ENCODE assay signal across 21 cellular contexts in the genomic region with DNA sequence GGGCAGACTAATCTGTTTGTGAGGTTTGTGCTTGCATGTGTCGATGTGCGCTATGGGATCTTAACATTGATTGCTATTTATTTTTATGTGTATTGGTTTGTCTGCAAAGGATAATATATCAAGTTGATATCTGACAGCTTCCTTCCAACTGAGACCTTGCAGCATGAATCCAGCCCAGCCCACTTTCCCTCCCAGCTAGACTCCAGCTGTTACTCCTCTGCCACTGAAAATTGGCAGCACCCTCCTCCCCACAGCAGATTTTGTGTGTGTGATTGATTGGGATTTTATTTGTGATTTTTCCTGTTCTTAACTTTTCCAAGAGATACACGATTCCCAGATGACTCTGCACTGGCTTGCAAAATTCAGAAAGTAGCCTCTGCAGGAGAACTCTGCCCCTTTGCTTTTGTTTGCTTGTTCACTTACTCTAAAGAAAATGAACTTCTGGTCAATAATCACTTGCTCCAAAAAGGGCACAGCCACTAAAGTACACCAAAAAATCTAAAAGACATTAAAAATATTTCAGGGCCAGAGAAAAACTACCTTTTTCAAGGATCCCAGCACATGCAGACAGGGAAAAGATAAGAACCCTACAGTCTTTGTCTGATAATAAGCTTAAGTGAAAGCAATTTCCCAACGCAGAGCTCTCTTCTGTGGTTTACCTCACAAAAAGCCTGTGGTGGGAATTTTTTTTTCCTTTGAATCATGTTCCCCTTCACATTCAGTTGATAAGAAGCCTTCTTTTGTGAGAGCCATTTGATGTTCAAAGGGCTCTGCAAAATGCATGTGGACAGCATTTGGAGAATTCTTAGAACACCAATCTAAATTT.
"Had no signal": no experiment of that assay in that cellular context is flagged by ENCODE, and none has a peak within 500 bp of the region (broad histone marks: within the 10 kb centered on the region; RNA-seq: fewer than 3 reads in every experiment).

No MANE protein-coding gene starts in this region.

- H3K27ac Mint-ChIP-seq: activated B cell treated with CpG ODN at 0.5 μM for 24 hours; activated CD8-positive, alpha-beta T cell treated with anti-CD3 and anti-CD28 coated beads for 36 hours; activated naive CD4-positive, alpha-beta T cell treated with anti-CD3 and anti-CD28 coated beads, Interleukin-2, amount 50 U/mL, for 24 hours; brain; nephron progenitor cell had no signal

- H3K4me3 Mint-ChIP-seq: activated B cell treated with CpG ODN at 0.5 μM for 24 hours; activated CD8-positive, alpha-beta T cell treated with anti-CD3 and anti-CD28 coated beads for 36 hours; activated naive CD4-positive, alpha-beta T cell treated with anti-CD3 and anti-CD28 coated beads, Interleukin-2, amount 50 U/mL, for 24 hours; activated T-cell treated with anti-CD3 and anti-CD28 coated beads, Interleukin-2, amount 50 U/mL, for 4 hours; brain; central memory CD8-positive, alpha-beta T cell; nephron progenitor cell had no signal

- H3K4me3 ChIP-seq: coronary artery, esophagus muscularis mucosa, left lung, psoas muscle, sigmoid colon, stomach, thoracic aorta had no signal

- H3K27me3 ChIP-seq: esophagus muscularis mucosa, left lung, sigmoid colon, stomach had no signal

- H3K36me3 ChIP-seq: esophagus muscularis mucosa, left lung, sigmoid colon, stomach, thoracic aorta had no signal

- H3K4me1 Mint-ChIP-seq: activated B cell treated with CpG ODN at 0.5 μM for 24 hours; activated naive CD4-positive, alpha-beta T cell treated with anti-CD3 and anti-CD28 coated beads, Interleukin-2, amount 50 U/mL, for 24 hours; central memory CD8-positive, alpha-beta T cell had no signal

- DNase-seq: activated B cell treated with CpG ODN at 0.5 μM for 24 hours; activated CD4-positive, alpha-beta T cell treated with anti-CD3 and anti-CD28 coated beads for 48 hours; activated CD8-positive, alpha-beta T cell treated with anti-CD3 and anti-CD28 coated beads for 36 hours; activated effector memory CD4-positive, alpha-beta T cell treated with anti-CD3 and anti-CD28 coated beads, Interleukin-2, amount 50 U/mL, for 16 hours; activated T-cell treated with anti-CD3 and anti-CD28 coated beads, Interleukin-2, amount 50 U/mL, for 4 hours; amniotic stem cell; islet precursor cell; left lung; mesenchymal stem cell; nephron progenitor cell; psoas muscle; sigmoid colon; stimulated activated CD4-positive, alpha-beta T cell treated with anti-CD3 and anti-CD28 coated beads, Interleukin-1b, Interleukin-23, amount 100 ng/mL, for 48 hours; stomach; T-helper 2 cell had no signal

- H3K4me1 ChIP-seq: left lung, psoas muscle, sigmoid colon, stomach had no signal

- H3K27ac ChIP-seq: coronary artery, esophagus muscularis mucosa, left lung, psoas muscle, sigmoid colon, stomach, thoracic aorta had no signal

- ATAC-seq: activated CD8-positive, alpha-beta T cell treated with anti-CD3 and anti-CD28 coated beads for 36 hours; activated T-cell treated with anti-CD3 and anti-CD28 coated beads, Interleukin-2, amount 50 U/mL, for 4 hours; left lung; psoas muscle had no signal

- H3K36me3 Mint-ChIP-seq: activated naive CD4-positive, alpha-beta T cell treated with anti-CD3 and anti-CD28 coated beads, Interleukin-2, amount 50 U/mL, for 24 hours; brain had no signal

- H3K9me3 ChIP-seq: esophagus muscularis mucosa, psoas muscle, thoracic aorta had no signal
